Comparison of ENCODE assay signal across 17 cellular contexts in genomic region chr13:67069117-67069767, GRCh38.
A peak's percentile ranks its signal among the peaks of the same experiment; 100 is the strongest.
DNase-seq lines count a peak whose midpoint lies in the region; ATAC-seq and TF ChIP-seq lines count a peak whose summit lies in the region.
"Had no signal": no experiment of that assay in that cellular context is flagged by ENCODE, and none has a peak within 500 bp of the region (broad histone marks: within the 10 kb centered on the region; RNA-seq: fewer than 3 reads in every experiment).

No MANE protein-coding gene starts in this region.

- H3K36me3 Mint-ChIP-seq in stimulated activated memory B cell treated with anti-CD40 and anti-IgM and Interleukin-4, amounts not matched to agents 10 μg/mL and 1 μg/mL and 100 μg/mL, for 72 hours, result no peaks in the 10 kb centered on the region
- H3K36me3 Mint-ChIP-seq: stimulated activated effector memory CD8-positive, alpha-beta T cell treated with anti-CD3 and anti-CD28 coated beads, Interleukin-12 subunit alpha, Interleukin-12 subunit beta, amount 100 ng/mL, for 72 hours had no signal

- peak overlapping the region in 39 of 59 donors; percentile 2 to 43 (median 26) for H3K4me3 ChIP-seq in dorsolateral prefrontal cortex
- H3K4me3 ChIP-seq in tibial artery, result no peak overlapping the region
- H3K4me3 ChIP-seq: GM23248 had no signal

- DNase-seq in HEK293T (ENCODE audit: extremely low spot score) (peak; percentile 77), NCI-H524 (lab: John Stamatoyannopoulos, UW) (peak; percentile 35 to 45), dorsolateral prefrontal cortex (no peak), sciatic nerve (ENCODE audit: low spot score) (no peak), tibial artery (no peak)
- DNase-seq: activated CD8-positive, alpha-beta T cell treated with anti-CD3 and anti-CD28 coated beads for 36 hours; activated naive CD4-positive, alpha-beta T cell treated with anti-CD3 and anti-CD28 coated beads, Interleukin-2, amount 50 U/mL, for 16 hours; activated T-cell treated with anti-CD3 and anti-CD28 coated beads, Interleukin-2, amount 50 U/mL, for 1 hour; EL; GM23248; left ventricle myocardium superior; NCI-H446; SHP77 treated with DMSO at 0.1 percent for 48 hours; T-helper 17 cell had no signal

- intact Hi-C loops in dorsolateral prefrontal cortex (cut with DNase I) (loop anchor here in 1 of 2 donors (10.0 kb wide), 1 partner anchor 74 kb away; no protein-coding TSS in a partner anchor), sciatic nerve (cut with DNase I) (no loop called here), tibial artery (cut with DNase I; ENCODE audit: low total_unique reads) (no loop called here)

- H3K36me3 ChIP-seq in tibial artery, result no peaks in the 10 kb centered on the region

- peak in 1 of 56 donors; percentile 5 for TF ChIP-seq CTCF in dorsolateral prefrontal cortex (IDR thresholded peaks at IDR 0.05 in 54 of 56, conservative IDR thresholded peaks at IDR 0.05 in 2 of 56; ENCODE audit: low read depth in 1 of 56, partially characterized antibody in 56 of 56)
- no peak for TF ChIP-seq CTCF in tibial artery (IDR thresholded peaks at IDR 0.05)

- no peaks in the 10 kb centered on the region for H3K4me1 ChIP-seq in tibial artery

- H3K4me1 Mint-ChIP-seq in stimulated activated memory B cell treated with anti-CD40 and anti-IgM and Interleukin-4, amounts not matched to agents 10 μg/mL and 1 μg/mL and 100 μg/mL, for 72 hours, result no peaks in the 10 kb centered on the region
- H3K4me1 Mint-ChIP-seq: stimulated activated effector memory CD8-positive, alpha-beta T cell treated with anti-CD3 and anti-CD28 coated beads, Interleukin-12 subunit alpha, Interleukin-12 subunit beta, amount 100 ng/mL, for 72 hours; T-helper 17 cell had no signal

- H3K27ac Mint-ChIP-seq in stimulated activated memory B cell treated with anti-CD40 and anti-IgM and Interleukin-4, amounts not matched to agents 10 μg/mL and 1 μg/mL and 100 μg/mL, for 72 hours, result no peak overlapping the region
- H3K27ac Mint-ChIP-seq: activated CD8-positive, alpha-beta T cell treated with anti-CD3 and anti-CD28 coated beads for 36 hours; stimulated activated effector memory CD8-positive, alpha-beta T cell treated with anti-CD3 and anti-CD28 coated beads, Interleukin-12 subunit alpha, Interleukin-12 subunit beta, amount 100 ng/mL, for 72 hours; T-helper 17 cell had no signal

- no peaks in the 10 kb centered on the region for H3K9me3 ChIP-seq in tibial artery

- H3K4me3 Mint-ChIP-seq in stimulated activated memory B cell treated with anti-CD40 and anti-IgM and Interleukin-4, amounts not matched to agents 10 μg/mL and 1 μg/mL and 100 μg/mL, for 72 hours, result no peak overlapping the region
- H3K4me3 Mint-ChIP-seq: activated CD8-positive, alpha-beta T cell treated with anti-CD3 and anti-CD28 coated beads for 36 hours; stimulated activated effector memory CD8-positive, alpha-beta T cell treated with anti-CD3 and anti-CD28 coated beads, Interleukin-12 subunit alpha, Interleukin-12 subunit beta, amount 100 ng/mL, for 72 hours; T-helper 17 cell had no signal

- ATAC-seq in sciatic nerve (peak; percentile 51), HG03139 (IDR thresholded peaks at IDR 0.05; ENCODE audit: unreplicated experiment) (no peak)
- no peak for ATAC-seq in stimulated activated memory B cell treated with anti-CD40 and anti-IgM and Interleukin-4, amounts not matched to agents 10 μg/mL and 1 μg/mL and 100 μg/mL, for 72 hours
- ATAC-seq: activated CD8-positive, alpha-beta T cell treated with anti-CD3 and anti-CD28 coated beads for 36 hours; left ventricle myocardium superior; stimulated activated effector memory CD8-positive, alpha-beta T cell treated with anti-CD3 and anti-CD28 coated beads, Interleukin-12 subunit alpha, Interleukin-12 subunit beta, amount 100 ng/mL, for 72 hours; T-helper 17 cell had no signal

- CTCF ChIA-PET in HEK293T (lab: Yijun Ruan, JAX), result no interaction called here

- H3K27me3 ChIP-seq in dorsolateral prefrontal cortex, result no peaks in the 10 kb centered on the region
- H3K27me3 ChIP-seq in tibial artery, result no peaks in the 10 kb centered on the region

- POLR2A ChIA-PET in HEK293T (lab: Yijun Ruan, JAX), result no interaction called here

- H3K27me3 Mint-ChIP-seq in stimulated activated memory B cell treated with anti-CD40 and anti-IgM and Interleukin-4, amounts not matched to agents 10 μg/mL and 1 μg/mL and 100 μg/mL, for 72 hours, result no peaks in the 10 kb centered on the region
- H3K27me3 Mint-ChIP-seq: activated CD8-positive, alpha-beta T cell treated with anti-CD3 and anti-CD28 coated beads for 36 hours; T-helper 17 cell had no signal

- H3K9me3 Mint-ChIP-seq in stimulated activated memory B cell treated with anti-CD40 and anti-IgM and Interleukin-4, amounts not matched to agents 10 μg/mL and 1 μg/mL and 100 μg/mL, for 72 hours, result no peaks in the 10 kb centered on the region
- H3K9me3 Mint-ChIP-seq: activated CD8-positive, alpha-beta T cell treated with anti-CD3 and anti-CD28 coated beads for 36 hours had no signal

- H3K27ac ChIP-seq in dorsolateral prefrontal cortex (peak overlapping the region in 57 of 59 donors; percentile 18 to 100 (median 76)), tibial artery (no peak overlapping the region)
- H3K27ac ChIP-seq: GM23248 had no signal

TF ChIP-seq in HEK293T, 16 proteins besides CTCF, POLR2A, EP300 and RAD21:
- TF ChIP-seq HDGF (IDR thresholded peaks at IDR 0.05; ENCODE audit: borderline replicate concordance) (no peak), L3MBTL2 (conservative IDR thresholded peaks at IDR 0.05) (peak; percentile 74), ELF4 (IDR thresholded peaks at IDR 0.05) (no peak), ARNT (IDR thresholded peaks at IDR 0.05) (peak; percentile 34; the same call in 1 of the 2 replicates)
TF ChIP-seq in HEK293T: peak in this region for 2.

Comparison
In these comparisons a context has a peak if more than half of its experiments do, and no peak if none do; other contexts are left out.
1. DNase-seq: peak in HEK293T (single experiment) and NCI-H524 (2 of 2); none in dorsolateral prefrontal cortex (0 of 10), sciatic nerve (single experiment) and tibial artery (0 of 2).
2. H3K27ac ChIP-seq: peak in dorsolateral prefrontal cortex (57 of 59); none in tibial artery (0 of 2).
3. H3K4me3 ChIP-seq: peak in dorsolateral prefrontal cortex (39 of 59); none in tibial artery (0 of 2).